Comparison of ENCODE assay signal across 35 cellular contexts in the genomic region with DNA sequence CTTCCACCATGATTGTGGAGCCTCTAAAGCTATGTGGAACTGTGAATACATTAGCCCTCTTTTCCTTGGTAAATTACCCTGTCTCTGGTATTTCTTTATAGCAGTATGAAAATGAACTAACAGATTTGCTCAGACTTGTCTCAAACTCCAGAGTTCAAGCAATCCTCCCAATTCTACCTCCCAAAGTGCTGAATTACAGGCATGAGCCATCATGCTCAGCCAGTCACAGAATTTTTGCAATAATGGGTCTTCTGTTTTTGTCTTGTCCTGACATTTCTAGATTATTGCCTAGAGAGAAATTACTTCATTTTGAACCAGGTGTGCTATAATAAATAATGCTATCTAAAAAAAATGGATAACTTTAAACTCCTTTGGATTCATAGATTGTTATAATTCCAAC.
"Had no signal": no experiment of that assay in that cellular context is flagged by ENCODE, and none has a peak within 500 bp of the region (broad histone marks: within the 10 kb centered on the region; RNA-seq: fewer than 3 reads in every experiment).

No MANE protein-coding gene starts in this region.

- H3K27me3 ChIP-seq: MG63 had no signal

- H3K27ac ChIP-seq: KMS-11 had no signal

- H3K9me3 ChIP-seq: MG63 had no signal

- DNase-seq: Karpas-422, Kasumi-1, KG1, MG63, MM.1S, MV-4-11, NCI-H1048, NCI-H1092, NCI-H1092 treated with DMSO at 0.1 percent for 48 hours, NCI-H1105, NCI-H1105 treated with DMSO at 0.1 percent for 48 hours, NCI-H1417, NCI-H1417 treated with DMSO at 0.1 percent for 48 hours, NCI-H1436, NCI-H1436 treated with DMSO at 0.1 percent for 48 hours, NCI-H146, NCI-H1694, NCI-H1694 treated with DMSO at 0.1 percent for 48 hours, NCI-H187, NCI-H187 treated with DMSO at 0.1 percent for 48 hours, NCI-H1930, NCI-H2029, NCI-H2029 treated with DMSO at 0.1 percent for 48 hours, NCI-H2081, NCI-H2081 treated with DMSO at 0.1 percent for 48 hours, NCI-H2107, NCI-H2171, NCI-H2171 treated with DMSO at 0.1 percent for 48 hours, NCI-H2227 treated with DMSO at 0.1 percent for 48 hours, NCI-H226, NCI-H345, NCI-H446, NCI-H446 treated with DMSO at 0.1 percent for 48 hours, NCI-H510A had no signal

- H3K4me3 ChIP-seq: MG63 had no signal

- H3K36me3 ChIP-seq: MG63 had no signal
